Comparison of ENCODE assay signal across 17 cellular contexts in genomic region chr6:119736680-119737079, GRCh38.
"Had no signal": no experiment of that assay in that cellular context is flagged by ENCODE, and none has a peak within 500 bp of the region (broad histone marks: within the 10 kb centered on the region; RNA-seq: fewer than 3 reads in every experiment).

No MANE protein-coding gene starts in this region.

- H3K27ac ChIP-seq: colonic mucosa, dorsolateral prefrontal cortex, gastroesophageal sphincter, psoas muscle, stomach, thoracic aorta, transverse colon had no signal

- H3K9me3 ChIP-seq: colonic mucosa, gastroesophageal sphincter, psoas muscle, stomach, thoracic aorta, transverse colon had no signal

- H3K27me3 ChIP-seq: colonic mucosa, dorsolateral prefrontal cortex, gastroesophageal sphincter, stomach, transverse colon had no signal

- DNase-seq: colonic mucosa; dorsolateral prefrontal cortex; effector memory CD4-positive, alpha-beta T cell; kidney; left colon; left ventricle myocardium superior; midbrain; naive B cell; psoas muscle; stimulated activated CD4-positive, alpha-beta T cell treated with anti-CD3 and anti-CD28 coated beads, Interleukin-2, amount 100 ng/mL, for 24 hours; stimulated activated naive CD4-positive, alpha-beta T cell; stomach; substantia nigra; transverse colon had no signal

- H3K4me1 ChIP-seq: colonic mucosa, psoas muscle had no signal

- H3K36me3 ChIP-seq: colonic mucosa, gastroesophageal sphincter, stomach, thoracic aorta, transverse colon had no signal

- H3K4me3 ChIP-seq: colonic mucosa, dorsolateral prefrontal cortex, gastroesophageal sphincter, lung, psoas muscle, stomach, thoracic aorta, transverse colon had no signal
